ENCODE assay signal across 30 cellular contexts in the genomic region with DNA sequence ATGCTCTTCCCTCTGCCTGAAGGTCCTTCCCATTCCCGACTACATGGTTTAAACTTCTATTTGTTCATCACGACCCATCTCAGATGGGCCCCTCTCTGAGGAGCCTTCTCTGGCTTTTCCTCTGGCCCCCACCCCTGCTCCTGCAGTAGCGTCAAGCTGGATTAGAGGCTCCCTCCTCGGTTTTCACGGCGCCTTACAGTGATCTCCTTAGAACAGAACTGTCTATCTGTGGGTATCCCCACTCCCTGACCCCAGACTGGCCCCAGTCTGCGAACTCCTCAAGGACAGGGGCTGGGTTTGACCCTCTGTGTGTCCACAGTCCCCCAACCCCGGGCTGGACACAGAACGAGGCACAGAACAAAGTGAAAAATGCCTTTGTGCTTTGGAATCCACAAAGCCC. TPM values are rescaled to one million over a fixed set of nuclear protein-coding genes. Genes with fewer than 3 reads are reported as not detected.
DNase-seq lines count a peak whose midpoint lies in the region; ATAC-seq and TF ChIP-seq lines count a peak whose summit lies in the region.
"Had no signal": no experiment of that assay in that cellular context is flagged by ENCODE, and none has a peak within 500 bp of the region (broad histone marks: within the 10 kb centered on the region; RNA-seq: fewer than 3 reads in every experiment).

No MANE protein-coding gene starts in this region.

- no peak for TF ChIP-seq POLR2A in tibial nerve (IDR thresholded peaks at IDR 0.05)

- H3K27ac Mint-ChIP-seq in activated naive CD8-positive, alpha-beta T cell, result peak overlapping the region; percentile 34
- no peak overlapping the region for H3K27ac Mint-ChIP-seq in activated naive CD8-positive, alpha-beta T cell treated with anti-CD3 and anti-CD28 coated beads for 36 hours
- peak overlapping the region in 4 of 5 experiments; percentile 18 to 76 (median 55) for H3K27ac Mint-ChIP-seq in brain
- H3K27ac Mint-ChIP-seq in naive thymus-derived CD8-positive, alpha-beta T cell, result peak overlapping the region in 7 of 10 donors; percentile 55 to 87 (median 81)
- H3K27ac Mint-ChIP-seq: activated B cell treated with CpG ODN at 0.5 μM for 24 hours; activated naive CD4-positive, alpha-beta T cell treated with anti-CD3 and anti-CD28 coated beads, Interleukin-2, amount 10 ng/mL, durations not matched to agents 7 days and 5 days; activated T-helper 1 cell treated with anti-CD3 and anti-CD28 coated beads, Interleukin-12 subunit alpha, Interleukin-12 subunit beta, Interleukin-2, Interleukin-4 antibody, amounts not matched to agents 30 ng/mL and 10 ng/mL and 1 ng/mL, durations not matched to agents 14 hours and 24 hours and 36 hours had no signal

- H3K27ac ChIP-seq in tibial nerve, result peak overlapping the region; percentile 54 to 87 (median 69)
- H3K27ac ChIP-seq: left ventricle myocardium inferior, pancreas, Peyer's patch, suprapubic skin had no signal

- DNase-seq in activated naive CD8-positive, alpha-beta T cell treated with anti-CD3 and anti-CD28 coated beads for 36 hours, result no peak
- no peak for DNase-seq in naive thymus-derived CD8-positive, alpha-beta T cell
- DNase-seq in tibial nerve (ENCODE audit: low spot score in 2 of 2) (no peak), AG08396 (ENCODE audit: low spot score) (no peak), NCI-H226 (no peak)
- DNase-seq: activated B cell treated with CpG ODN at 0.5 μM for 24 hours; aorta; Caco-2; central memory CD4-positive, alpha-beta T cell; DMS79; GF-D8; H9; left ventricle myocardium inferior; naive B cell; NCI-H187; NCI-H2171 treated with DMSO at 0.1 percent for 48 hours; NCI-H524 treated with DMSO at 0.1 percent for 48 hours; Peyer's patch; right cardiac atrium; SHP77 treated with DMSO at 0.1 percent for 48 hours; stimulated activated CD4-positive, alpha-beta T cell treated with anti-CD3 and anti-CD28 coated beads, Interleukin-12 subunit alpha, Interleukin-12 subunit beta, amount 100 ng/mL, for 4 hours; stimulated activated CD4-positive, alpha-beta T cell treated with anti-CD3 and anti-CD28 coated beads, Interleukin-4, amount 100 ng/mL, for 1 hour; T1000 had no signal

- peak overlapping the region in 1 of 4 donors; percentile 52 for H3K4me3 ChIP-seq in tibial nerve
- H3K4me3 ChIP-seq: left ventricle myocardium inferior, pancreas, Peyer's patch, suprapubic skin had no signal

- peaks cover 0 to under 1% (median 0%) of the 10 kb centered on the region in 3 donors for H3K36me3 ChIP-seq in tibial nerve
- H3K36me3 ChIP-seq: left ventricle myocardium inferior, pancreas, Peyer's patch, suprapubic skin had no signal

- no peaks in the 10 kb centered on the region for H3K27me3 Mint-ChIP-seq in activated naive CD8-positive, alpha-beta T cell
- no peaks in the 10 kb centered on the region for H3K27me3 Mint-ChIP-seq in activated naive CD8-positive, alpha-beta T cell treated with anti-CD3 and anti-CD28 coated beads for 36 hours
- H3K27me3 Mint-ChIP-seq in brain, result peaks cover 6% of the 10 kb centered on the region
- H3K27me3 Mint-ChIP-seq in naive thymus-derived CD8-positive, alpha-beta T cell, result no peaks in the 10 kb centered on the region
- H3K27me3 Mint-ChIP-seq: activated B cell treated with CpG ODN at 0.5 μM for 24 hours had no signal

- H3K9me3 Mint-ChIP-seq in activated naive CD8-positive, alpha-beta T cell (ENCODE audit: low read depth), result no peaks in the 10 kb centered on the region
- no peaks in the 10 kb centered on the region for H3K9me3 Mint-ChIP-seq in activated naive CD8-positive, alpha-beta T cell treated with anti-CD3 and anti-CD28 coated beads for 36 hours
- peaks cover 0 to 6% (median 0%) of the 10 kb centered on the region in 5 experiments for H3K9me3 Mint-ChIP-seq in brain
- H3K9me3 Mint-ChIP-seq in naive thymus-derived CD8-positive, alpha-beta T cell, result no peaks in the 10 kb centered on the region
- H3K9me3 Mint-ChIP-seq: activated B cell treated with CpG ODN at 0.5 μM for 24 hours; activated naive CD4-positive, alpha-beta T cell treated with anti-CD3 and anti-CD28 coated beads, Interleukin-2, amount 10 ng/mL, durations not matched to agents 7 days and 5 days; activated T-helper 1 cell treated with anti-CD3 and anti-CD28 coated beads, Interleukin-12 subunit alpha, Interleukin-12 subunit beta, Interleukin-2, Interleukin-4 antibody, amounts not matched to agents 30 ng/mL and 10 ng/mL and 1 ng/mL, durations not matched to agents 14 hours and 24 hours and 36 hours; H9; naive B cell had no signal

- peak overlapping the region; percentile 59 for H3K4me3 Mint-ChIP-seq in activated naive CD8-positive, alpha-beta T cell
- no peak overlapping the region for H3K4me3 Mint-ChIP-seq in activated naive CD8-positive, alpha-beta T cell treated with anti-CD3 and anti-CD28 coated beads for 36 hours
- H3K4me3 Mint-ChIP-seq in brain, result peak overlapping the region in 2 of 5 experiments; percentile 40 to 65
- H3K4me3 Mint-ChIP-seq in naive thymus-derived CD8-positive, alpha-beta T cell, result peak overlapping the region in 8 of 10 donors; percentile 22 to 92 (median 60)
- H3K4me3 Mint-ChIP-seq: activated B cell treated with CpG ODN at 0.5 μM for 24 hours; activated naive CD4-positive, alpha-beta T cell treated with anti-CD3 and anti-CD28 coated beads, Interleukin-2, amount 10 ng/mL, durations not matched to agents 7 days and 5 days; activated T-helper 1 cell treated with anti-CD3 and anti-CD28 coated beads, Interleukin-12 subunit alpha, Interleukin-12 subunit beta, Interleukin-2, Interleukin-4 antibody, amounts not matched to agents 30 ng/mL and 10 ng/mL and 1 ng/mL, durations not matched to agents 14 hours and 24 hours and 36 hours had no signal

- H3K4me1 Mint-ChIP-seq in activated naive CD8-positive, alpha-beta T cell (ENCODE audit: low read depth), result peaks cover 20% of the 10 kb centered on the region
- peaks cover 9% of the 10 kb centered on the region for H3K4me1 Mint-ChIP-seq in activated naive CD8-positive, alpha-beta T cell treated with anti-CD3 and anti-CD28 coated beads for 36 hours
- H3K4me1 Mint-ChIP-seq in brain, result peaks cover 71% of the 10 kb centered on the region
- H3K4me1 Mint-ChIP-seq in naive thymus-derived CD8-positive, alpha-beta T cell, result peaks cover 15 to 33% (median 29%) of the 10 kb centered on the region in 4 donors

- POLR2A ChIA-PET in naive thymus-derived CD8-positive, alpha-beta T cell (lab: Charles Lee), result interaction anchor here (1.6 kb wide), 1 partner anchor 11 kb away, joined by 4 read pairs; no protein-coding TSS in a partner anchor

- no peak for TF ChIP-seq EP300 in tibial nerve (IDR thresholded peaks at IDR 0.05)

- 45 to 49% methylated on average over 9 of the region's 9 CpGs for WGBS in tibial nerve, 2 donors

- peaks cover 0 to 76% (median 15%) of the 10 kb centered on the region in 4 donors for H3K4me1 ChIP-seq in tibial nerve
- H3K4me1 ChIP-seq: pancreas, Peyer's patch had no signal

- H3K9me3 ChIP-seq in tibial nerve, result no peaks in the 10 kb centered on the region
- H3K9me3 ChIP-seq: Caco-2, left ventricle myocardium inferior, pancreas, Peyer's patch, suprapubic skin had no signal

- TF ChIP-seq CTCF in brain (conservative IDR thresholded peaks at IDR 0.05) (no peak), tibial nerve (IDR thresholded peaks at IDR 0.05) (no peak)

- no peak for ATAC-seq in naive thymus-derived CD8-positive, alpha-beta T cell
- no peak for ATAC-seq in HG02885 (IDR thresholded peaks at IDR 0.05; ENCODE audit: poor library complexity, unreplicated experiment)
- ATAC-seq: pancreas, right cardiac atrium had no signal

- H3K36me3 Mint-ChIP-seq in activated naive CD8-positive, alpha-beta T cell, result no peaks in the 10 kb centered on the region
- H3K36me3 Mint-ChIP-seq in activated naive CD8-positive, alpha-beta T cell treated with anti-CD3 and anti-CD28 coated beads for 36 hours, result no peaks in the 10 kb centered on the region
- H3K36me3 Mint-ChIP-seq in brain, result no peaks in the 10 kb centered on the region
- H3K36me3 Mint-ChIP-seq in naive thymus-derived CD8-positive, alpha-beta T cell, result peaks cover 0 to 34% (median 2%) of the 10 kb centered on the region in 3 donors
- H3K36me3 Mint-ChIP-seq: activated naive CD4-positive, alpha-beta T cell treated with anti-CD3 and anti-CD28 coated beads, Interleukin-2, amount 10 ng/mL, durations not matched to agents 7 days and 5 days; naive B cell had no signal

- H3K27me3 ChIP-seq in tibial nerve, result no peaks in the 10 kb centered on the region
- H3K27me3 ChIP-seq: pancreas, Peyer's patch had no signal

RNA-seq across cellular contexts. Expression of a gene that starts 2.8 kb away (rescaled TPM):
- 10 to 100 TPM in 1 of 2 experiments, 1 to 10 TPM in 1; 6.8 to 13.3 TPM for total RNA-seq in activated naive CD8-positive, alpha-beta T cell treated with anti-CD3 and anti-CD28 coated beads for 36 hours
- 941 TPM for polyA plus RNA-seq in brain (ENCODE audit: insufficient read depth, low read depth, low replicate concordance)
- 10 to 100 TPM; 79.1 to 86.8 TPM for total RNA-seq in naive thymus-derived CD8-positive, alpha-beta T cell
- 100 to 1,000 TPM; 103 to 155 (median 148) TPM for polyA plus RNA-seq in naive thymus-derived CD8-positive, alpha-beta T cell
- total RNA-seq in tibial nerve, result 100 to 1,000 TPM in 3 of 4 donors, 10 to 100 TPM in 1; 71.4 to 226 (median 206) TPM

RNA-seq across cellular contexts. Expression of a gene that starts 51.3 kb away (rescaled TPM):
- 10 to 100 TPM; 11.3 to 11.7 TPM for total RNA-seq in activated naive CD8-positive, alpha-beta T cell treated with anti-CD3 and anti-CD28 coated beads for 36 hours
- polyA plus RNA-seq in brain (ENCODE audit: insufficient read depth, low read depth, low replicate concordance), result 86.6 TPM
- total RNA-seq in naive thymus-derived CD8-positive, alpha-beta T cell, result 10 to 100 TPM; 19.6 to 21.7 TPM
- 1 to 10 TPM; 2.6 to 5.0 (median 2.7) TPM for polyA plus RNA-seq in naive thymus-derived CD8-positive, alpha-beta T cell
- 10 to 100 TPM; 28.8 to 53.5 (median 30.6) TPM for total RNA-seq in tibial nerve

Comparison
In these comparisons a context has a peak if more than half of its experiments do, and no peak if none do; other contexts are left out.
1. RNA of a gene that starts 2.8 kb away (total RNA-seq): 71.4 to 226 TPM in tibial nerve and 79.1 to 86.8 TPM in naive thymus-derived CD8-positive, alpha-beta T cell; 6.8 to 13.3 TPM in activated naive CD8-positive, alpha-beta T cell treated with anti-CD3 and anti-CD28 coated beads for 36 hours; every median in the first group is over 4 times any median in the second.